ENCODE assay signal across 26 cellular contexts in genomic region chr6:21639316-21639715, GRCh38.
"Had no signal": no experiment of that assay in that cellular context is flagged by ENCODE, and none has a peak within 500 bp of the region (broad histone marks: within the 10 kb centered on the region; RNA-seq: fewer than 3 reads in every experiment).

No MANE protein-coding gene starts in this region.

- H3K4me1 Mint-ChIP-seq: naive thymus-derived CD4-positive, alpha-beta T cell; stimulated activated naive B cell treated with anti-CD40 and anti-IgM and Interleukin-4, amounts not matched to agents 10 μg/mL and 1 μg/mL and 100 μg/mL, for 72 hours had no signal

- H3K36me3 ChIP-seq: gastrocnemius medialis, left lung, ovary, spleen, thoracic aorta, tibial nerve, upper lobe of left lung had no signal

- H3K27ac Mint-ChIP-seq: effector memory CD8-positive, alpha-beta T cell; naive thymus-derived CD4-positive, alpha-beta T cell; nephron; stimulated activated naive B cell treated with anti-CD40 and anti-IgM and Interleukin-4, amounts not matched to agents 10 μg/mL and 1 μg/mL and 100 μg/mL, for 72 hours; stimulated activated naive CD8-positive, alpha-beta T cell treated with anti-CD3 and anti-CD28 coated beads, Interleukin-15, Interleukin-2, amounts not matched to agents 100 ng/mL and 50 ng/mL, for 24 hours had no signal

- DNase-seq: cortex of kidney; effector memory CD8-positive, alpha-beta T cell; foreskin fibroblast; gastrocnemius medialis; head of caudate nucleus; left cardiac atrium; left lung; mammary epithelial cell; mesendoderm; midbrain; naive thymus-derived CD4-positive, alpha-beta T cell; occipital lobe; ovary; posterior cingulate gyrus; psoas muscle; right cardiac atrium; spleen; stimulated activated naive B cell treated with anti-CD40 and anti-IgM and Interleukin-4, amounts not matched to agents 10 μg/mL and 1 μg/mL and 100 μg/mL, for 72 hours; upper lobe of left lung had no signal

- H3K27me3 Mint-ChIP-seq: stimulated activated naive B cell treated with anti-CD40 and anti-IgM and Interleukin-4, amounts not matched to agents 10 μg/mL and 1 μg/mL and 100 μg/mL, for 72 hours; stimulated activated naive CD8-positive, alpha-beta T cell treated with anti-CD3 and anti-CD28 coated beads, Interleukin-15, Interleukin-2, amounts not matched to agents 100 ng/mL and 50 ng/mL, for 24 hours had no signal

- H3K4me3 Mint-ChIP-seq: effector memory CD8-positive, alpha-beta T cell; naive thymus-derived CD4-positive, alpha-beta T cell; nephron; stimulated activated naive B cell treated with anti-CD40 and anti-IgM and Interleukin-4, amounts not matched to agents 10 μg/mL and 1 μg/mL and 100 μg/mL, for 72 hours; stimulated activated naive CD8-positive, alpha-beta T cell treated with anti-CD3 and anti-CD28 coated beads, Interleukin-15, Interleukin-2, amounts not matched to agents 100 ng/mL and 50 ng/mL, for 24 hours had no signal

- H3K27me3 ChIP-seq: gastrocnemius medialis, left lung, ovary, spleen, tibial nerve, upper lobe of left lung had no signal

- H3K9me3 Mint-ChIP-seq: effector memory CD8-positive, alpha-beta T cell; naive thymus-derived CD4-positive, alpha-beta T cell; stimulated activated naive B cell treated with anti-CD40 and anti-IgM and Interleukin-4, amounts not matched to agents 10 μg/mL and 1 μg/mL and 100 μg/mL, for 72 hours; stimulated activated naive CD8-positive, alpha-beta T cell treated with anti-CD3 and anti-CD28 coated beads, Interleukin-15, Interleukin-2, amounts not matched to agents 100 ng/mL and 50 ng/mL, for 24 hours had no signal

- H3K27ac ChIP-seq: gastrocnemius medialis, left lung, ovary, psoas muscle, skin epidermis, spleen, thoracic aorta, tibial nerve, upper lobe of left lung had no signal

- ATAC-seq: effector memory CD8-positive, alpha-beta T cell; gastrocnemius medialis; left cardiac atrium; left lung; naive thymus-derived CD4-positive, alpha-beta T cell; psoas muscle; right cardiac atrium; stimulated activated naive B cell treated with anti-CD40 and anti-IgM and Interleukin-4, amounts not matched to agents 10 μg/mL and 1 μg/mL and 100 μg/mL, for 72 hours had no signal

- FAIRE-seq: endometrium, urothelium cell line had no signal

- H3K4me3 ChIP-seq: gastrocnemius medialis, left lung, ovary, psoas muscle, skin epidermis, spleen, thoracic aorta, tibial nerve, upper lobe of left lung had no signal

- H3K4me1 ChIP-seq: gastrocnemius medialis, left lung, psoas muscle, spleen, tibial nerve, upper lobe of left lung had no signal

- H3K9me3 ChIP-seq: gastrocnemius medialis, ovary, psoas muscle, thoracic aorta, tibial nerve, upper lobe of left lung had no signal
